ENCODE assay signal across 22 cellular contexts in genomic region chr5:108696951-108697715, GRCh38.
"Had no signal": no experiment of that assay in that cellular context is flagged by ENCODE, and none has a peak within 500 bp of the region (broad histone marks: within the 10 kb centered on the region; RNA-seq: fewer than 3 reads in every experiment).

No MANE protein-coding gene starts in this region.

- H3K4me1 ChIP-seq: heart left ventricle, psoas muscle, spleen had no signal

- H3K4me3 ChIP-seq: coronary artery, heart left ventricle, psoas muscle, spleen, stomach, thoracic aorta had no signal

- H3K9me3 ChIP-seq: neutrophil, psoas muscle, spleen, stomach, thoracic aorta had no signal

- H3K27me3 ChIP-seq: heart left ventricle, neutrophil, spleen, stomach had no signal

- H3K27ac ChIP-seq: coronary artery, heart left ventricle, neutrophil, psoas muscle, spleen, stomach, thoracic aorta had no signal

- DNase-seq: effector CD4-positive, alpha-beta T cell; heart left ventricle; hippocampal formation; mammary epithelial cell; naive thymus-derived CD4-positive, alpha-beta T cell; nephron progenitor cell; psoas muscle; spleen; stimulated activated CD4-positive, alpha-beta T cell treated with anti-CD3 and anti-CD28 coated beads, Interleukin-15, amount 100 ng/mL, for 24 hours; stimulated activated CD4-positive, alpha-beta T cell treated with anti-CD3 and anti-CD28 coated beads, Interleukin-2, amount 100 ng/mL, for 24 hours; stimulated activated naive CD4-positive, alpha-beta T cell; stomach; substantia nigra; trophoblast cell had no signal

- H3K36me3 ChIP-seq: heart left ventricle, neutrophil, spleen, stomach, thoracic aorta had no signal

- FAIRE-seq: frontal cortex, islet of Langerhans, urothelium cell line had no signal

- ATAC-seq: heart left ventricle; left lobe of liver; naive thymus-derived CD4-positive, alpha-beta T cell; psoas muscle; sciatic nerve had no signal
